ENCODE assay signal across 8 cellular contexts in the genomic region with DNA sequence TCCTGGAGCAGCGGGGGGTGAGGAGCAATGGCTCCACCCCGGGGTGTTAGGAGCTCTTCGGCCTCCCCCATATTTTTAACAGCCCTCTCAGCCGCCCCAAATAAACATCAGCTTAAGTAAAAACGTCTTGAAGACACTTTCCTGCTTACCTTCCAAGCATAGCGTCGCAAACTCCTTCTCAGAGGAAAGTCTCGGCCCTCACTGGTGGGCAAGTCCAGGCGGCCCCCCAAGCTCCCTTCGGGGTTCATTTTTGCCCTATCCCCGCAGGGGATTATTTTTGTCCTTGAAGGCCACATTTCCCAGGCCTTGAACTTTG. TPM values are rescaled to one million over a fixed set of nuclear protein-coding genes. Genes with fewer than 3 reads are reported as not detected.
DNase-seq lines count a peak whose midpoint lies in the region; ATAC-seq, FAIRE-seq and TF ChIP-seq lines count a peak whose summit lies in the region.

No MANE protein-coding gene starts in this region.

- no peaks in the 10 kb centered on the region for H4K20me1 ChIP-seq in fibroblast of lung (ENCODE audit: control insufficient read depth, extremely low read depth, insufficient read depth, low read length)

- FAIRE-seq in D721Med (lab: Jason Lieb, UNC): no peak

- H3K79me2 ChIP-seq in fibroblast of lung (ENCODE audit: control insufficient read depth, insufficient read depth, low read length): no peaks in the 10 kb centered on the region

- H3K27ac ChIP-seq in Peyer's patch (peak overlapping the region; percentile 86 to 98 (median 92)), fibroblast of lung (ENCODE audit: insufficient read depth, low read length) (no peak overlapping the region), rectal smooth muscle tissue (ENCODE audit: low read depth, low read length) (peak overlapping the region; percentile 90)

- ATAC-seq in GM21825 (IDR thresholded peaks at IDR 0.05; ENCODE audit: unreplicated experiment): no peak

- peak overlapping the region; percentile 16 for H3K9ac ChIP-seq in fibroblast of lung (ENCODE audit: insufficient read depth, low read length)
- peak overlapping the region; percentile 89 for H3K9ac ChIP-seq in rectal smooth muscle tissue (ENCODE audit: low read length)

- H2AFZ ChIP-seq in fibroblast of lung (ENCODE audit: low read length): no peak overlapping the region

- DNase-seq in GM12864 (ENCODE audit: low read depth) (no peak), Peyer's patch (no peak), fibroblast of lung (ENCODE audit: low read depth in 2 of 2) (no peak), D721Med (ENCODE audit: insufficient read length, low spot score) (no peak), cerebellar cortex (ENCODE audit: low spot score) (no peak), COR-L47 (lab: John Stamatoyannopoulos, UW) (no peak)

- H3K9me3 ChIP-seq in Peyer's patch (no peaks in the 10 kb centered on the region), fibroblast of lung (ENCODE audit: control insufficient read depth, insufficient read depth, low read depth, low read length) (no peaks in the 10 kb centered on the region)

- TF ChIP-seq POLR2A in Peyer's patch (IDR thresholded peaks at IDR 0.05): no peak

- H3K27me3 ChIP-seq in Peyer's patch: no peaks in the 10 kb centered on the region
- no peaks in the 10 kb centered on the region for H3K27me3 ChIP-seq in fibroblast of lung (ENCODE audit: control insufficient read depth, insufficient read depth, low read length)
- no peaks in the 10 kb centered on the region for H3K27me3 ChIP-seq in rectal smooth muscle tissue (ENCODE audit: control insufficient read depth, insufficient read depth, low read length)

- H3K4me3 ChIP-seq in GM12864 (ENCODE audit: low read depth, low read length) (peak overlapping the region; percentile 92), Peyer's patch (peak overlapping the region; percentile 87 to 96 (median 89)), fibroblast of lung (replicated peaks in 1 of 4; ENCODE audit: control extremely low read depth in 1 of 4, insufficient read depth in 1 of 4, low read depth in 3 of 4, low read length in 4 of 4) (peak overlapping the region; percentile 29 to 69 (median 50)), rectal smooth muscle tissue (ENCODE audit: low read length) (peak overlapping the region; percentile 83)

- H3K4me1 ChIP-seq in Peyer's patch (peaks cover 0 to 47% (median 36%) of the 10 kb centered on the region in 4 donors), fibroblast of lung (ENCODE audit: control insufficient read depth, extremely low read depth, insufficient read depth, low read length) (peaks cover 3% of the 10 kb centered on the region), rectal smooth muscle tissue (ENCODE audit: control insufficient read depth, insufficient read depth, low read length) (peaks cover 46% of the 10 kb centered on the region)

- peak overlapping the region; percentile 90 for H3K4me2 ChIP-seq in fibroblast of lung (ENCODE audit: extremely low read depth, insufficient read depth, low read length)

- no peak for TF ChIP-seq CTCF in GM12864 (IDR thresholded peaks at IDR 0.05; ENCODE audit: low read depth, low read length, missing control alignments)
- no peak for TF ChIP-seq CTCF in Peyer's patch (IDR thresholded peaks at IDR 0.05)
- no peak for TF ChIP-seq CTCF in fibroblast of lung (conservative IDR thresholded peaks at IDR 0.05 in 1 of 2, IDR thresholded peaks at IDR 0.05 in 1 of 2; ENCODE audit: low read depth in 1 of 2, low read length in 2 of 2)
- no peak for TF ChIP-seq CTCF in D721Med (IDR thresholded peaks at IDR 0.05; ENCODE audit: insufficient read depth, missing control alignments)

- H3K36me3 ChIP-seq in Peyer's patch: peaks cover 0 to 16% (median 0%) of the 10 kb centered on the region in 3 donors
- peaks cover 4% of the 10 kb centered on the region for H3K36me3 ChIP-seq in fibroblast of lung (ENCODE audit: control insufficient read depth, insufficient read depth, low read length)
- peaks cover 9% of the 10 kb centered on the region for H3K36me3 ChIP-seq in rectal smooth muscle tissue (ENCODE audit: control insufficient read depth, insufficient read depth, low read length)

RNA-seq across cellular contexts. Expression of gene RBM38, which starts 0.9 kb away (rescaled TPM):
- total RNA-seq in Peyer's patch (10 to 100 TPM in 3 of 4 donors, 1 to 10 TPM in 1; 9.6 to 15.5 (median 12.8) TPM), fibroblast of lung (7.9 and 8.5 TPM in 2 replicates)
- 3.9 and 7.3 TPM in 2 replicates for polyA plus RNA-seq in fibroblast of lung
- polyA plus RNA-seq in fibroblast of lung (2012): 4.6 and 9.9 TPM in 2 replicates
- polyA minus RNA-seq in fibroblast of lung (ENCODE audit: low replicate concordance): 2.8 and 4.0 TPM in 2 replicates

RNA-seq across cellular contexts. Expression of gene RAE1, which starts 41.0 kb away (rescaled TPM):
- total RNA-seq in Peyer's patch: 10 to 100 TPM; 21.5 to 38.9 (median 33.3) TPM
- 22.9 and 27.2 TPM in 2 replicates for total RNA-seq in fibroblast of lung
- 39.4 and 52.8 TPM in 2 replicates for polyA plus RNA-seq in fibroblast of lung
- polyA plus RNA-seq in fibroblast of lung (2012): 21.4 and 36.3 TPM in 2 replicates
- polyA minus RNA-seq in fibroblast of lung (ENCODE audit: low replicate concordance): 16.6 and 44.8 TPM in 2 replicates
